ENCODE assay signal across 17 cellular contexts in genomic region chr20:37500311-37500710, GRCh38. TPM values are rescaled to one million over a fixed set of nuclear protein-coding genes. Genes with fewer than 3 reads are reported as not detected.
"Had no signal": no experiment of that assay in that cellular context is flagged by ENCODE, and none has a peak within 500 bp of the region (broad histone marks: within the 10 kb centered on the region; RNA-seq: fewer than 3 reads in every experiment).

No MANE protein-coding gene starts in this region.

- ATAC-seq: activated naive CD4-positive, alpha-beta T cell treated with anti-CD3 and anti-CD28 coated beads, Interleukin-2, amount 50 U/mL, for 72 hours; body of pancreas; upper lobe of right lung had no signal

- H3K27ac ChIP-seq: body of pancreas, hepatocyte, suprapubic skin, upper lobe of right lung had no signal

- H3K36me3 Mint-ChIP-seq: activated naive CD4-positive, alpha-beta T cell treated with anti-CD3 and anti-CD28 coated beads, Interleukin-2, amount 50 U/mL, for 72 hours had no signal

- H3K9me3 ChIP-seq: body of pancreas, suprapubic skin, upper lobe of right lung had no signal

- H3K9me3 Mint-ChIP-seq: activated naive CD4-positive, alpha-beta T cell treated with anti-CD3 and anti-CD28 coated beads, Interleukin-2, amount 50 U/mL, for 72 hours; central memory CD8-positive, alpha-beta T cell; dendritic cell treated with granulocyte-macrophage colony-stimulating factor and Interleukin-4, amounts not matched to agents 40 ng/mL and 50 ng/mL, for 4 days had no signal

- H3K36me3 ChIP-seq: suprapubic skin, upper lobe of right lung had no signal

- H3K4me3 Mint-ChIP-seq: central memory CD8-positive, alpha-beta T cell; dendritic cell treated with granulocyte-macrophage colony-stimulating factor and Interleukin-4, amounts not matched to agents 40 ng/mL and 50 ng/mL, for 4 days had no signal

- H3K4me3 ChIP-seq: body of pancreas, hepatocyte, suprapubic skin, upper lobe of right lung had no signal

- DNase-seq: activated CD4-positive, alpha-beta T cell treated with anti-CD3 and anti-CD28 coated beads, Interleukin-2, amount 50 U/mL, for 1 hour; activated CD4-positive, CD25-positive, alpha-beta regulatory T cell; activated effector memory CD4-positive, alpha-beta T cell treated with Interleukin-2 at 50 U/mL for 16 hours; activated T-cell treated with anti-CD3 and anti-CD28 coated beads, Interleukin-2, amount 50 U/mL, for 1 hour; amniotic stem cell; body of pancreas; mesendoderm; stimulated activated CD4-positive, alpha-beta T cell treated with anti-CD3 and anti-CD28 coated beads, Interleukin-12 subunit alpha, Interleukin-12 subunit beta, amount 100 ng/mL, for 4 hours; stimulated activated naive CD4-positive, alpha-beta T cell treated with Interleukin-2 at 50 U/mL for 16 hours; upper lobe of right lung had no signal

- H3K4me1 Mint-ChIP-seq: central memory CD8-positive, alpha-beta T cell had no signal

- H3K27me3 ChIP-seq: body of pancreas, hepatocyte, suprapubic skin, upper lobe of right lung had no signal

- H3K27me3 Mint-ChIP-seq: central memory CD8-positive, alpha-beta T cell; dendritic cell treated with granulocyte-macrophage colony-stimulating factor and Interleukin-4, amounts not matched to agents 40 ng/mL and 50 ng/mL, for 4 days had no signal

- H3K27ac Mint-ChIP-seq: activated naive CD4-positive, alpha-beta T cell treated with anti-CD3 and anti-CD28 coated beads, Interleukin-2, amount 50 U/mL, for 72 hours; dendritic cell treated with granulocyte-macrophage colony-stimulating factor and Interleukin-4, amounts not matched to agents 40 ng/mL and 50 ng/mL, for 4 days had no signal

- H3K4me1 ChIP-seq: body of pancreas, suprapubic skin, upper lobe of right lung had no signal

RNA-seq across cellular contexts. Expression of gene NNAT, which starts 20.7 kb away (rescaled TPM):
- total RNA-seq: hepatocyte, liver, pulmonary artery endothelial cell had no signal
